In genomic region chr5:7644723-7645122, GRCh38 we compare ENCODE assay signal across 34 cellular contexts.
"Had no signal": no experiment of that assay in that cellular context is flagged by ENCODE, and none has a peak within 500 bp of the region (broad histone marks: within the 10 kb centered on the region; RNA-seq: fewer than 3 reads in every experiment).

No MANE protein-coding gene starts in this region.

- H3K27ac Mint-ChIP-seq: activated CD4-positive, alpha-beta memory T cell treated with anti-CD3 and anti-CD28 coated beads for 36 hours; activated CD4-positive, alpha-beta T cell treated with anti-CD3 and anti-CD28 coated beads for 36 hours; activated CD4-positive, alpha-beta T cell treated with anti-CD3 and anti-CD28 coated beads, Interleukin-2, amount 10 ng/mL, durations not matched to agents 24 days and 14 days; activated CD8-positive, alpha-beta memory T cell treated with anti-CD3 and anti-CD28 coated beads, Interleukin-2, amount 10 ng/mL, durations not matched to agents 7 days and 5 days; activated CD8-positive, alpha-beta T cell treated with anti-CD3 and anti-CD28 coated beads, Interleukin-2, amount 10 ng/mL, durations not matched to agents 7 days and 5 days; activated naive CD4-positive, alpha-beta T cell treated with anti-CD3 and anti-CD28 coated beads for 36 hours; activated naive CD4-positive, alpha-beta T cell treated with anti-CD3 and anti-CD28 coated beads, Interleukin-2, amount 50 U/mL, for 24 hours; activated naive CD8-positive, alpha-beta T cell treated with anti-CD3 and anti-CD28 coated beads for 36 hours; activated naive CD8-positive, alpha-beta T cell treated with anti-CD3 and anti-CD28 coated beads, Interleukin-2, amount 50 U/mL, for 24 hours; activated T-helper 1 cell treated with anti-CD3 and anti-CD28 coated beads, Interleukin-12 subunit alpha, Interleukin-12 subunit beta, Interleukin-2, Interleukin-4 antibody, amounts not matched to agents 30 ng/mL and 10 ng/mL and 1 ng/mL, durations not matched to agents 14 hours and 24 hours and 36 hours; activated T-helper 2 cell treated with anti-CD3 and anti-CD28 coated beads, Interferon-gamma antibody, Interleukin-2, Interleukin-4, amounts not matched to agents 10 μg/mL and 5 μg/mL and 100 μg/mL, durations not matched to agents 14 hours and 24 hours and 36 hours; T-helper 17 cell; T-helper 2 cell treated with Interferon-gamma antibody and Interleukin-4, amounts not matched to agents 5 μg/mL and 100 μg/mL, for 36 hours had no signal

- H3K27me3 ChIP-seq: adrenal gland, body of pancreas, cardiac muscle cell, colonic mucosa, esophagus muscularis mucosa had no signal

- H3K4me3 ChIP-seq: adrenal gland, body of pancreas, cardiac muscle cell, colonic mucosa, esophagus muscularis mucosa had no signal

- ATAC-seq: activated CD4-positive, alpha-beta T cell treated with anti-CD3 and anti-CD28 coated beads for 36 hours; activated CD8-positive, alpha-beta memory T cell treated with anti-CD3 and anti-CD28 coated beads, Interleukin-2, amount 10 ng/mL, durations not matched to agents 7 days and 5 days; activated CD8-positive, alpha-beta T cell treated with anti-CD3 and anti-CD28 coated beads, Interleukin-2, amount 10 ng/mL, durations not matched to agents 7 days and 5 days; activated naive CD8-positive, alpha-beta T cell treated with anti-CD3 and anti-CD28 coated beads, Interleukin-2, amount 50 U/mL, for 24 hours; body of pancreas; foreskin keratinocyte; T-helper 17 cell had no signal

- DNase-seq: activated CD4-positive, alpha-beta memory T cell treated with anti-CD3 and anti-CD28 coated beads for 36 hours; activated CD4-positive, alpha-beta T cell treated with anti-CD3 and anti-CD28 coated beads for 36 hours; activated CD4-positive, alpha-beta T cell treated with anti-CD3 and anti-CD28 coated beads, Interleukin-2, amount 10 ng/mL, durations not matched to agents 24 days and 14 days; activated CD4-positive, CD25-positive, alpha-beta regulatory T cell; activated CD4-positive, CD25-positive, alpha-beta regulatory T cell treated with anti-CD3 and anti-CD28 coated beads, Interleukin-2, amount 50 U/mL, for 72 hours; activated CD8-positive, alpha-beta memory T cell treated with anti-CD3 and anti-CD28 coated beads, Interleukin-2, amount 10 ng/mL, durations not matched to agents 7 days and 5 days; activated CD8-positive, alpha-beta memory T cell treated with anti-CD3 and anti-CD28 coated beads, Interleukin-2, amount 50 U/mL, for 4 hours; activated CD8-positive, alpha-beta T cell treated with anti-CD3 and anti-CD28 coated beads, Interleukin-2, amount 10 ng/mL, durations not matched to agents 7 days and 5 days; activated effector memory CD4-positive, alpha-beta T cell treated with anti-CD3 and anti-CD28 coated beads, Interleukin-2, amount 50 U/mL, for 16 hours; activated naive CD4-positive, alpha-beta T cell treated with anti-CD3 and anti-CD28 coated beads for 36 hours; activated naive CD8-positive, alpha-beta T cell treated with anti-CD3 and anti-CD28 coated beads for 36 hours; activated naive CD8-positive, alpha-beta T cell treated with anti-CD3 and anti-CD28 coated beads, Interleukin-2, amount 50 U/mL, for 24 hours; activated T-cell treated with anti-CD3 and anti-CD28 coated beads, Interleukin-2, amount 50 U/mL, for 1 hour; activated T-cell treated with anti-CD3 and anti-CD28 coated beads, Interleukin-2, amount 50 U/mL, for 48 hours; adrenal gland; amygdala; aorta; body of pancreas; central memory CD4-positive, alpha-beta T cell; cerebellar nuclear complex; colonic mucosa; effector CD8-positive, alpha-beta T cell; erythroblast; foreskin keratinocyte; head of caudate nucleus; hippocampal formation; T-helper 17 cell; T1000 had no signal

- H3K36me3 ChIP-seq: adrenal gland, cardiac muscle cell, colonic mucosa, esophagus muscularis mucosa had no signal

- H3K9me3 ChIP-seq: adrenal gland, body of pancreas, colonic mucosa had no signal

- H3K27me3 Mint-ChIP-seq: activated CD4-positive, alpha-beta T cell treated with anti-CD3 and anti-CD28 coated beads for 36 hours; activated CD4-positive, alpha-beta T cell treated with anti-CD3 and anti-CD28 coated beads, Interleukin-2, amount 10 ng/mL, durations not matched to agents 24 days and 14 days; activated CD8-positive, alpha-beta memory T cell treated with anti-CD3 and anti-CD28 coated beads, Interleukin-2, amount 10 ng/mL, durations not matched to agents 7 days and 5 days; activated naive CD8-positive, alpha-beta T cell treated with anti-CD3 and anti-CD28 coated beads, Interleukin-2, amount 50 U/mL, for 24 hours had no signal

- H3K9me3 Mint-ChIP-seq: activated CD4-positive, alpha-beta T cell treated with anti-CD3 and anti-CD28 coated beads, Interleukin-2, amount 10 ng/mL, durations not matched to agents 24 days and 14 days; activated T-helper 1 cell treated with anti-CD3 and anti-CD28 coated beads, Interleukin-12 subunit alpha, Interleukin-12 subunit beta, Interleukin-2, Interleukin-4 antibody, amounts not matched to agents 30 ng/mL and 10 ng/mL and 1 ng/mL, durations not matched to agents 14 hours and 24 hours and 36 hours; activated T-helper 2 cell treated with anti-CD3 and anti-CD28 coated beads, Interferon-gamma antibody, Interleukin-2, Interleukin-4, amounts not matched to agents 10 μg/mL and 5 μg/mL and 100 μg/mL, durations not matched to agents 14 hours and 24 hours and 36 hours; T-helper 2 cell treated with Interferon-gamma antibody and Interleukin-4, amounts not matched to agents 5 μg/mL and 100 μg/mL, for 36 hours had no signal

- H3K27ac ChIP-seq: adrenal gland, body of pancreas, cardiac muscle cell, colonic mucosa, esophagus muscularis mucosa, foreskin keratinocyte had no signal

- H3K4me1 Mint-ChIP-seq: activated CD4-positive, alpha-beta T cell treated with anti-CD3 and anti-CD28 coated beads for 36 hours; activated CD4-positive, alpha-beta T cell treated with anti-CD3 and anti-CD28 coated beads, Interleukin-2, amount 10 ng/mL, durations not matched to agents 24 days and 14 days; activated CD8-positive, alpha-beta memory T cell treated with anti-CD3 and anti-CD28 coated beads, Interleukin-2, amount 10 ng/mL, durations not matched to agents 7 days and 5 days; activated naive CD4-positive, alpha-beta T cell treated with anti-CD3 and anti-CD28 coated beads, Interleukin-2, amount 50 U/mL, for 24 hours; activated naive CD8-positive, alpha-beta T cell treated with anti-CD3 and anti-CD28 coated beads for 36 hours; activated naive CD8-positive, alpha-beta T cell treated with anti-CD3 and anti-CD28 coated beads, Interleukin-2, amount 50 U/mL, for 24 hours; T-helper 17 cell had no signal

- H3K4me3 Mint-ChIP-seq: activated CD4-positive, alpha-beta memory T cell treated with anti-CD3 and anti-CD28 coated beads for 36 hours; activated CD4-positive, alpha-beta T cell treated with anti-CD3 and anti-CD28 coated beads for 36 hours; activated CD4-positive, alpha-beta T cell treated with anti-CD3 and anti-CD28 coated beads, Interleukin-2, amount 10 ng/mL, durations not matched to agents 24 days and 14 days; activated CD8-positive, alpha-beta memory T cell treated with anti-CD3 and anti-CD28 coated beads, Interleukin-2, amount 10 ng/mL, durations not matched to agents 7 days and 5 days; activated CD8-positive, alpha-beta T cell treated with anti-CD3 and anti-CD28 coated beads, Interleukin-2, amount 10 ng/mL, durations not matched to agents 7 days and 5 days; activated naive CD4-positive, alpha-beta T cell treated with anti-CD3 and anti-CD28 coated beads for 36 hours; activated naive CD4-positive, alpha-beta T cell treated with anti-CD3 and anti-CD28 coated beads, Interleukin-2, amount 50 U/mL, for 24 hours; activated naive CD8-positive, alpha-beta T cell treated with anti-CD3 and anti-CD28 coated beads for 36 hours; activated naive CD8-positive, alpha-beta T cell treated with anti-CD3 and anti-CD28 coated beads, Interleukin-2, amount 50 U/mL, for 24 hours; activated T-helper 1 cell treated with anti-CD3 and anti-CD28 coated beads, Interleukin-12 subunit alpha, Interleukin-12 subunit beta, Interleukin-2, Interleukin-4 antibody, amounts not matched to agents 30 ng/mL and 10 ng/mL and 1 ng/mL, durations not matched to agents 14 hours and 24 hours and 36 hours; T-helper 17 cell; T-helper 2 cell treated with Interferon-gamma antibody and Interleukin-4, amounts not matched to agents 5 μg/mL and 100 μg/mL, for 36 hours had no signal

- H3K4me1 ChIP-seq: adrenal gland, body of pancreas, colonic mucosa, foreskin keratinocyte had no signal

- H3K36me3 Mint-ChIP-seq: activated CD4-positive, alpha-beta memory T cell treated with anti-CD3 and anti-CD28 coated beads for 36 hours; activated CD8-positive, alpha-beta memory T cell treated with anti-CD3 and anti-CD28 coated beads, Interleukin-2, amount 10 ng/mL, durations not matched to agents 7 days and 5 days; activated naive CD4-positive, alpha-beta T cell treated with anti-CD3 and anti-CD28 coated beads, Interleukin-2, amount 50 U/mL, for 24 hours; activated naive CD8-positive, alpha-beta T cell treated with anti-CD3 and anti-CD28 coated beads for 36 hours had no signal
